ENCODE assay signal across 1 cellular context in the genomic region with DNA sequence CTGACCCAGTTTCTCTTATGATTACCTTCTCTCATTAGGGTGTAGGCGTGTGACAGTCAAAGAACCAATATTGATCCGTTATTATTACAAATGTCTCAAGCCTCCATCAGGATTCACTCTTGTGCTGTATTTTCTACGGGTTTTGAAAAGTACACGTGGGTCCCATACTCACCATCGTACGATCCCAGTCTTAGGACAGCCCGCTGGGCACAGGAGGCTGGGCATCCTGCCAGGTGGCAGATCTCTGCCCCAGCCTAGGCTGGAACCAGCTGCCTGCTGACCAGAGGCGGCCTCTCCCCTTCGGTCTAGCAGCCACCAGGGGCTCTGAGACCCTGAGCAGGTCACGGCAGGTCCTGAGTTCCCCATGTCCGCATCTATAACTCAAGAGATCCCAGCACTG.
TF ChIP-seq lines count a peak whose summit lies in the region.

No MANE protein-coding gene starts in this region.

TF ChIP-seq in HepG2, 621 proteins besides CTCF, POLR2A, EP300 and RAD21 (continued from another document):
- TF ChIP-seq, protein P1, sequence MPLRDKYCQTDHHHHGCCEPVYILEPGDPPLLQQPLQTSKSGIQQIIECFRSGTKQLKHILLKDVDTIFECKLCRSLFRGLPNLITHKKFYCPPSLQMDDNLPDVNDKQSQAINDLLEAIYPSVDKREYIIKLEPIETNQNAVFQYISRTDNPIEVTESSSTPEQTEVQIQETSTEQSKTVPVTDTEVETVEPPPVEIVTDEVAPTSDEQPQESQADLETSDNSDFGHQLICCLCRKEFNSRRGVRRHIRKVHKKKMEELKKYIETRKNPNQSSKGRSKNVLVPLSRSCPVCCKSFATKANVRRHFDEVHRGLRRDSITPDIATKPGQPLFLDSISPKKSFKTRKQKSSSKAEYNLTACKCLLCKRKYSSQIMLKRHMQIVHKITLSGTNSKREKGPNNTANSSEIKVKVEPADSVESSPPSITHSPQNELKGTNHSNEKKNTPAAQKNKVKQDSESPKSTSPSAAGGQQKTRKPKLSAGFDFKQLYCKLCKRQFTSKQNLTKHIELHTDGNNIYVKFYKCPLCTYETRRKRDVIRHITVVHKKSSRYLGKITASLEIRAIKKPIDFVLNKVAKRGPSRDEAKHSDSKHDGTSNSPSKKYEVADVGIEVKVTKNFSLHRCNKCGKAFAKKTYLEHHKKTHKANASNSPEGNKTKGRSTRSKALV (CRISPR knock-in tag; IDR thresholded peaks at IDR 0.05) = 0 out of 2 replicates have a peak, but pooled peaks have one; percentile 37
- TF ChIP-seq ZNF207 (IDR thresholded peaks at IDR 0.05; ENCODE audit: borderline replicate concordance) (no peak), ZMYM2 (CRISPR knock-in tag; IDR thresholded peaks at IDR 0.05) (no peak), ZNF879 (CRISPR knock-in tag; IDR thresholded peaks at IDR 0.05) (no peak), ISX (CRISPR knock-in tag; conservative IDR thresholded peaks at IDR 0.05) (no peak)
- TF ChIP-seq, protein P2, sequence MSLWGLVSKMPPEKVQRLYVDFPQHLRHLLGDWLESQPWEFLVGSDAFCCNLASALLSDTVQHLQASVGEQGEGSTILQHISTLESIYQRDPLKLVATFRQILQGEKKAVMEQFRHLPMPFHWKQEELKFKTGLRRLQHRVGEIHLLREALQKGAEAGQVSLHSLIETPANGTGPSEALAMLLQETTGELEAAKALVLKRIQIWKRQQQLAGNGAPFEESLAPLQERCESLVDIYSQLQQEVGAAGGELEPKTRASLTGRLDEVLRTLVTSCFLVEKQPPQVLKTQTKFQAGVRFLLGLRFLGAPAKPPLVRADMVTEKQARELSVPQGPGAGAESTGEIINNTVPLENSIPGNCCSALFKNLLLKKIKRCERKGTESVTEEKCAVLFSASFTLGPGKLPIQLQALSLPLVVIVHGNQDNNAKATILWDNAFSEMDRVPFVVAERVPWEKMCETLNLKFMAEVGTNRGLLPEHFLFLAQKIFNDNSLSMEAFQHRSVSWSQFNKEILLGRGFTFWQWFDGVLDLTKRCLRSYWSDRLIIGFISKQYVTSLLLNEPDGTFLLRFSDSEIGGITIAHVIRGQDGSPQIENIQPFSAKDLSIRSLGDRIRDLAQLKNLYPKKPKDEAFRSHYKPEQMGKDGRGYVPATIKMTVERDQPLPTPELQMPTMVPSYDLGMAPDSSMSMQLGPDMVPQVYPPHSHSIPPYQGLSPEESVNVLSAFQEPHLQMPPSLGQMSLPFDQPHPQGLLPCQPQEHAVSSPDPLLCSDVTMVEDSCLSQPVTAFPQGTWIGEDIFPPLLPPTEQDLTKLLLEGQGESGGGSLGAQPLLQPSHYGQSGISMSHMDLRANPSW (CRISPR knock-in tag; IDR thresholded peaks at IDR 0.05; ENCODE audit: borderline replicate concordance) = no peak
